ENCODE assay signal across 18 cellular contexts in the genomic region with DNA sequence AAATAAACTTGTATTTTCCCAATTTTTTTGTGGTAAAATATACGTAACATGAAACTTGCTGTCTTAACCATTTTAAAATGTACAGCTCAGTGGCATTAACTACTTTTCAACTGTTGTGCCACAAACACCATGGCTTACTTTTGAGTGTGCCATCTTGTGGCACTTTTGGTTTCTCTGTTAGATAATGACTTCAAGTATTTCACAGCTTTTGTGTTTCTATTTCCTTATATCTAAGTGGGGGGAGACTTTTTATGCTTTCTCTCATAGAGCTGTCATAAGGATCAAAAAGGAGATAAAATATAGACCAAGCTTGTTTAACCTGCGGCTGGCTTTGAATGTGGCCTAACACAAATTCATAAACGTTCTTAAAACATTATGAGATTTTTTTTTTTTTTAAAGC. TPM values are rescaled to one million over a fixed set of nuclear protein-coding genes. Genes with fewer than 3 reads are reported as not detected.
DNase-seq lines count a peak whose midpoint lies in the region; ATAC-seq lines count a peak whose summit lies in the region.
"Had no signal": no experiment of that assay in that cellular context is flagged by ENCODE, and none has a peak within 500 bp of the region (broad histone marks: within the 10 kb centered on the region; RNA-seq: fewer than 3 reads in every experiment).

No MANE protein-coding gene starts in this region.

- DNase-seq in activated naive CD4-positive, alpha-beta T cell treated with anti-CD3 and anti-CD28 coated beads for 36 hours: peak; percentile 35
- DNase-seq in activated naive CD4-positive, alpha-beta T cell treated with Interleukin-2 at 50 U/mL for 16 hours: no peak
- peak; percentile 35 for DNase-seq in OCI-M1 (lab: John Stamatoyannopoulos, UW)
- peak; percentile 38 for DNase-seq in central memory CD4-positive, alpha-beta T cell
- DNase-seq in stimulated activated naive CD8-positive, alpha-beta T cell treated with anti-CD3 and anti-CD28 coated beads, Interleukin-15, amount 100 ng/mL, for 72 hours: peak in 1 of 2 donors; percentile 25
- no peak for DNase-seq in DMS79 (lab: John Stamatoyannopoulos, UW)
- DNase-seq in COLO668 (lab: John Stamatoyannopoulos, UW; ENCODE audit: unreplicated experiment): no peak
- DNase-seq: activated CD4-positive, alpha-beta T cell treated with anti-CD3 and anti-CD28 coated beads, Interleukin-2, amount 50 U/mL, for 4 hours; colonic mucosa; H7; heart left ventricle; KBM-7; NCI-H1930; NCI-H524 treated with DMSO at 0.1 percent for 48 hours; posterior cingulate gyrus; stimulated activated CD4-positive, alpha-beta T cell treated with anti-CD3 and anti-CD28 coated beads, Interleukin-12 subunit alpha, Interleukin-12 subunit beta, amount 100 ng/mL, for 4 hours had no signal

- peak overlapping the region; percentile 89 for H3K27ac Mint-ChIP-seq in activated naive CD4-positive, alpha-beta T cell treated with anti-CD3 and anti-CD28 coated beads for 36 hours
- H3K27ac Mint-ChIP-seq in stimulated activated naive CD8-positive, alpha-beta T cell treated with anti-CD3 and anti-CD28 coated beads, Interleukin-15, amount 100 ng/mL, for 72 hours: peak overlapping the region; percentile 69 to 93

- H3K9me3 Mint-ChIP-seq in activated naive CD4-positive, alpha-beta T cell treated with anti-CD3 and anti-CD28 coated beads for 36 hours: no peaks in the 10 kb centered on the region
- H3K9me3 Mint-ChIP-seq in stimulated activated naive CD8-positive, alpha-beta T cell treated with anti-CD3 and anti-CD28 coated beads, Interleukin-15, amount 100 ng/mL, for 72 hours: no peaks in the 10 kb centered on the region

- H3K4me3 Mint-ChIP-seq in activated naive CD4-positive, alpha-beta T cell treated with anti-CD3 and anti-CD28 coated beads for 36 hours: peak overlapping the region; percentile 2
- peak overlapping the region; percentile 29 to 67 for H3K4me3 Mint-ChIP-seq in stimulated activated naive CD8-positive, alpha-beta T cell treated with anti-CD3 and anti-CD28 coated beads, Interleukin-15, amount 100 ng/mL, for 72 hours

- H3K4me1 Mint-ChIP-seq in activated naive CD4-positive, alpha-beta T cell treated with anti-CD3 and anti-CD28 coated beads for 36 hours (ENCODE audit: low read depth): peaks cover 81% of the 10 kb centered on the region
- H3K4me1 Mint-ChIP-seq in stimulated activated naive CD8-positive, alpha-beta T cell treated with anti-CD3 and anti-CD28 coated beads, Interleukin-15, amount 100 ng/mL, for 72 hours: peaks cover 83% of the 10 kb centered on the region

- H3K27me3 Mint-ChIP-seq in activated naive CD4-positive, alpha-beta T cell treated with anti-CD3 and anti-CD28 coated beads for 36 hours (ENCODE audit: low read depth): no peaks in the 10 kb centered on the region
- no peaks in the 10 kb centered on the region for H3K27me3 Mint-ChIP-seq in stimulated activated naive CD8-positive, alpha-beta T cell treated with anti-CD3 and anti-CD28 coated beads, Interleukin-15, amount 100 ng/mL, for 72 hours

- CTCF ChIA-PET in activated naive CD4-positive, alpha-beta T cell treated with anti-CD3 and anti-CD28 coated beads for 36 hours (lab: Charles Lee): interaction anchor here (0.6 to 2.5 kb wide), 9 partner anchors 8 to 62 kb away, joined by 3 to 10 read pairs (median 4); a partner anchor contains a TSS

- ATAC-seq in stimulated activated naive CD8-positive, alpha-beta T cell treated with anti-CD3 and anti-CD28 coated beads, Interleukin-15, amount 100 ng/mL, for 72 hours: peak; percentile 68
- ATAC-seq in GM18907 (IDR thresholded peaks at IDR 0.05; ENCODE audit: unreplicated experiment): no peak
- ATAC-seq: esophagus mucosa, heart left ventricle had no signal

- intact Hi-C loops in activated naive CD4-positive, alpha-beta T cell treated with anti-CD3 and anti-CD28 coated beads for 36 hours (cut with micrococcal nuclease): loop anchor here (1.0 to 5.0 kb wide), 5 partner anchors 19 to 501 kb away; a partner anchor contains a TSS

- H3K36me3 Mint-ChIP-seq in activated naive CD4-positive, alpha-beta T cell treated with anti-CD3 and anti-CD28 coated beads for 36 hours (ENCODE audit: low read depth): peaks cover 4% of the 10 kb centered on the region

RNA-seq across cellular contexts. Expression of a gene that starts 44.3 kb away (rescaled TPM):
- total RNA-seq in activated naive CD4-positive, alpha-beta T cell treated with anti-CD3 and anti-CD28 coated beads for 36 hours: 10 to 100 TPM; 10.1 to 13.1 TPM

Comparison
In these comparisons a context has a peak if more than half of its experiments do, and no peak if none do; other contexts are left out.
1. DNase-seq: peak in activated naive CD4-positive, alpha-beta T cell treated with anti-CD3 and anti-CD28 coated beads for 36 hours (single experiment), OCI-M1 (single experiment) and central memory CD4-positive, alpha-beta T cell (single experiment); none in activated naive CD4-positive, alpha-beta T cell treated with Interleukin-2 at 50 U/mL for 16 hours (single experiment), DMS79 (single experiment) and COLO668 (single experiment).